1 cellular context compared by ENCODE assay signal in the genomic region with DNA sequence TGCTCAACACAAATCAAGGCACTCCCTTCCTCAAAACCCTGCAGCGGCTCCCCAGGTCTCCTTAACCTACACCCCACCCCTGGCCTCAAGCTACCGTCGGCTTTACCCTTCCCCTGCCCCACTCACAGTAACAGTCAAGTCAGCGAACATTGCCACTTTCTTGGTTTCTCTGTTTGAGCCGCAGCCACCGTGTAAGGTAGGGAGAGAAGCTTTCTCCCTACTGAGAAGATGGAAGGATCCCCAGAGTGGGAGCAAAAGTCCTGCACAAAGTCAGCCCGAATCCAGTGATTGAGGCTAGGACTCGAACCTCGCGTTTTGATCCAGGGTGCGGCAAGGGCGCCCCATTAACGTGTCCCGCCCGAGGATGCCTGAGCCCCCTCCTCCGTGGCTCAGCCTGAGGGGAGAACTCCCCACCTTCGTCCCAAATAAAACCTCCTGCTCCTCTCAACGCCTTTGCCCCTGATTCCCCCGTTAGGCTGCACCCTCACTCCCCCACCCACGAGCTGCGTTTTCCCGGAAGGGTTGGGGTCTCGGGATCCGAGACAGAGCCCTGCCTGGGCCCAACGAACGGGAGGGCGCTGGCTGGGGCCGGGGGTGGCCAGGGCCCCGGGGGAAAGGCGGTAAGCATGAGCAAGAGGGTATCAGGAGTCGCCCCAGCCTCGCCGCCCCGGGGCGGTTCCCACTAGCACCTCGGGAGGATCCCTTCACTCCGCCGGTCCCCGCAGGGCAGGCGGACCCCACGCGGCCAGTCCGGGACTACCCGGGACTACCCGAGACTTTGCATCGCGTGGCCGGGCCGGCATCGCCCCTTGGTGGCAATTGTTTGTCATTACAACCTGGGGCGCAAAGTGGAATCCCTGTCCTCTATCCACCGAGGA.
TF ChIP-seq lines count a peak whose summit lies in the region.

No MANE protein-coding gene starts in this region.

TF ChIP-seq in SK-N-SH, 30 proteins besides CTCF, POLR2A, EP300 and RAD21 (continued from another document):
- no peak for TF ChIP-seq CHD2 (IDR thresholded peaks at IDR 0.05; ENCODE audit: low read length, partially characterized antibody)
- no peak for TF ChIP-seq POLR2AphosphoS5 (IDR thresholded peaks at IDR 0.05; ENCODE audit: low read depth, low read length)
- peak; percentile 98 for TF ChIP-seq SMC3 (IDR thresholded peaks at IDR 0.05; ENCODE audit: low read depth, low read length)
- TF ChIP-seq MEF2A (IDR thresholded peaks at IDR 0.05; ENCODE audit: borderline replicate concordance, low read depth): no peak
